Comparison of ENCODE assay signal across 8 cellular contexts in genomic region chr9:83817011-83817355, GRCh38. TPM values are rescaled to one million over a fixed set of nuclear protein-coding genes. Genes with fewer than 3 reads are reported as not detected.
DNase-seq lines count a peak whose midpoint lies in the region; ATAC-seq and TF ChIP-seq lines count a peak whose summit lies in the region.
"Not testable (repeated sequence)": the region's sequence is repeated elsewhere in the genome, so short reads cannot be mapped to it uniquely, and the experiment has no call there.

No MANE protein-coding gene starts in this region.

- H3K4me1 Mint-ChIP-seq in activated CD4-positive, alpha-beta T cell treated with anti-CD3 and anti-CD28 coated beads, Interleukin-2, amount 10 ng/mL, durations not matched to agents 24 days and 14 days; nephron progenitor cell: not testable (repeated sequence)

- H3K4me3 ChIP-seq in AG10803 (ENCODE audit: low read length) (peak overlapping the region; percentile 54), breast epithelium (peak overlapping the region; percentile 55 to 78 (median 73)), right atrium auricular region (peak overlapping the region; percentile 63 to 83)

- not testable (repeated sequence) for H3K27me3 Mint-ChIP-seq in activated CD4-positive, alpha-beta T cell treated with anti-CD3 and anti-CD28 coated beads, Interleukin-2, amount 10 ng/mL, durations not matched to agents 24 days and 14 days
- peaks cover 16% of the 10 kb centered on the region for H3K27me3 Mint-ChIP-seq in nephron progenitor cell (ENCODE audit: low read depth, poor library complexity)

- ATAC-seq in GM21526 (IDR thresholded peaks at IDR 0.05; ENCODE audit: low FRiP score, unreplicated experiment): peak; percentile 14

- TF ChIP-seq POLR2A in breast epithelium (IDR thresholded peaks at IDR 0.05): not testable (repeated sequence)

- H3K9me3 Mint-ChIP-seq in activated CD4-positive, alpha-beta T cell treated with anti-CD3 and anti-CD28 coated beads, Interleukin-2, amount 10 ng/mL, durations not matched to agents 24 days and 14 days; nephron progenitor cell: not testable (repeated sequence)

- intact Hi-C loops in activated CD4-positive, alpha-beta T cell treated with anti-CD3 and anti-CD28 coated beads, Interleukin-2, amount 10 ng/mL, durations not matched to agents 24 days and 14 days (cut with micrococcal nuclease): loop anchor here (5.0 kb wide), 1 partner anchor 110 kb away; the partner anchor contains the start of gene UBQLN1
- intact Hi-C loops in breast epithelium (cut with DNase I; ENCODE audit: low total_unique reads): not testable (repeated sequence)

- H3K27ac Mint-ChIP-seq in activated CD4-positive, alpha-beta T cell treated with anti-CD3 and anti-CD28 coated beads, Interleukin-2, amount 10 ng/mL, durations not matched to agents 24 days and 14 days: peak overlapping the region; percentile 66
- not testable (repeated sequence) for H3K27ac Mint-ChIP-seq in nephron progenitor cell

- not testable (repeated sequence) for H3K4me1 ChIP-seq in breast epithelium, right atrium auricular region

- H3K27me3 ChIP-seq in breast epithelium, right atrium auricular region: not testable (repeated sequence)

- not testable (repeated sequence) for H3K36me3 ChIP-seq in breast epithelium, right atrium auricular region

- H3K27ac ChIP-seq in breast epithelium (peak overlapping the region; percentile 85 to 92), right atrium auricular region (peak overlapping the region; percentile 88 to 92)

- not testable (repeated sequence) for TF ChIP-seq CTCF in AG10803 (conservative IDR thresholded peaks at IDR 0.05; ENCODE audit: low read length); breast epithelium (IDR thresholded peaks at IDR 0.05); right atrium auricular region (IDR thresholded peaks at IDR 0.05); nephron progenitor cell (IDR thresholded peaks at IDR 0.05)

- DNase-seq in AG10803 (ENCODE audit: low read depth); activated CD4-positive, alpha-beta T cell treated with anti-CD3 and anti-CD28 coated beads, Interleukin-2, amount 10 ng/mL, durations not matched to agents 24 days and 14 days; breast epithelium (ENCODE audit: low spot score in 2 of 2); right atrium auricular region (ENCODE audit: low spot score); nephron progenitor cell: not testable (repeated sequence)
- DNase-seq in NAMALWA (ENCODE audit: low spot score): peak; percentile 54
- peak in 2 of 3 donors; percentile 0 to 7 for DNase-seq in stimulated activated CD4-positive, alpha-beta T cell treated with anti-CD3 and anti-CD28 coated beads, TNF-alpha, amount 100 ng/mL, for 48 hours (ENCODE audit: low read depth in 3 of 3)

- not testable (repeated sequence) for H3K36me3 Mint-ChIP-seq in activated CD4-positive, alpha-beta T cell treated with anti-CD3 and anti-CD28 coated beads, Interleukin-2, amount 10 ng/mL, durations not matched to agents 24 days and 14 days (ENCODE audit: low read depth); nephron progenitor cell (ENCODE audit: low read depth)

- peak overlapping the region; percentile 89 for H3K4me3 Mint-ChIP-seq in activated CD4-positive, alpha-beta T cell treated with anti-CD3 and anti-CD28 coated beads, Interleukin-2, amount 10 ng/mL, durations not matched to agents 24 days and 14 days
- H3K4me3 Mint-ChIP-seq in nephron progenitor cell: peak overlapping the region; percentile 93

- not testable (repeated sequence) for H3K9me3 ChIP-seq in breast epithelium, right atrium auricular region

RNA-seq across cellular contexts. Expression of gene GKAP1, which starts 0.6 kb away (rescaled TPM):
- total RNA-seq in activated CD4-positive, alpha-beta T cell treated with anti-CD3 and anti-CD28 coated beads, Interleukin-2, amount 10 ng/mL, durations not matched to agents 24 days and 14 days: 2.3 and 2.8 TPM in 2 replicates
- total RNA-seq in breast epithelium (10 to 100 TPM; 13.3 to 17.3 (median 13.4) TPM), right atrium auricular region (10 to 100 TPM in 1 of 2 donors, 1 to 10 TPM in 1; 9.6 to 12.5 TPM)
